8 cellular contexts compared by ENCODE assay signal in the genomic region with DNA sequence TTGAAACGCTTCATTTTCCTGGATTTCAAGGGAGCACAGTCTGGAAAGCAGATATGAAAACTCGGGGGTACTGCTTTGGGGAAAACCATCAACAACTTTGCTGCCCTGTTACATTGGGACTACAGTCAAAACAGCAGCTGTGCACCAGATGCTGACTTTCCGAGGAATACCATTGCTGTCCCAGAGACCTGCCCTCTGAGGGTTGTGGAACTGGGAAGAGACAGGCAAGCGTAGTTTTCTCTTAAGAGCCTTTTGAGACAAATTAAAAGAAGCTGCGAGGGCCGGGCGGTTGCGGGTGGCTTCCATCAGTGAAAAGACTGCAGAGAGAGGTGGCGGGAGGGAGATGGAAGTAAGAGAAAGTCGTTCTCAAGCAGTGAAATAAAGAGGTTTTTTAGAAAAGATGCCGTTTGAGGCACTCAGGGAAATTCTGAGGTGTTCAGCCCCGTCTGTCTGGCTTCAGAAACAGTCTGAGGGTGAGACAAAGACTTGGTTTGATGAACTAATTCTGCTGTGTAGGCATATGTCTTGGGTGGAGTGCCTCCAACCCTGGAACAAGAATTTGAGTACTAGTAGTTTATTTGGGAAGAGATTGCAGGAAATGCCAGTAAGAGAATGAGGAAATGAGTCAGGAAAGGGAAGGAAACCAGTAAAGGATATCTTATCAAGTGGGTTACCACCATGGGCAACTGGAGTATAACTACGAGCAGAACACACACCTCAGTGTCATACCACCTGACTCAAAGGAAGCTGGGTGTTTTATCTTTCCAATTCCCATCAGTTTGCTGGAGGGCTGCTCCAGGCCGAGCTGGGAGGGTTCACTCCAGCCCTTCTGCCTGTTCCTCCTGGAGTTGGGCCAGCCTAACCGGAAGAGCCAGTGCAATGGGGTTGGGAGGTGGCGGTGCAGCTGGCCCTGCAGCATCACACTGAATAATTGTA.
DNase-seq lines count a peak whose midpoint lies in the region; ATAC-seq, FAIRE-seq and TF ChIP-seq lines count a peak whose summit lies in the region.

No MANE protein-coding gene starts in this region.

- H3F3A ChIP-seq in SK-N-SH (replicated peaks; ENCODE audit: insufficient read depth), result peaks cover 15% of the 10 kb centered on the region

- H3K4me1 Mint-ChIP-seq in CD4-positive, CD25-positive, alpha-beta regulatory T cell, result peaks cover 22 to 90% (median 59%) of the 10 kb centered on the region in 4 donors
- peaks cover 45% of the 10 kb centered on the region for H3K4me1 Mint-ChIP-seq in osteocyte (ENCODE audit: unreplicated experiment)

- H3K27me3 Mint-ChIP-seq in CD4-positive, CD25-positive, alpha-beta regulatory T cell, result no peaks in the 10 kb centered on the region
- no peaks in the 10 kb centered on the region for H3K27me3 Mint-ChIP-seq in osteocyte (ENCODE audit: unreplicated experiment)

- H3K9ac ChIP-seq in SK-N-SH, result 0 out of 2 replicates have a peak overlapping the region, but pooled peaks have one; percentile 28

- no peak for TF ChIP-seq CTCF in SK-N-SH (IDR thresholded peaks at IDR 0.05)
- TF ChIP-seq CTCF in fibroblast of mammary gland (conservative IDR thresholded peaks at IDR 0.05; ENCODE audit: control insufficient read depth, insufficient read depth, low read depth, low read length), result no peak
- TF ChIP-seq CTCF in osteocyte (IDR thresholded peaks at IDR 0.05), result no peak
- no peak for TF ChIP-seq CTCF in GM13976 (IDR thresholded peaks at IDR 0.05; ENCODE audit: borderline replicate concordance, control extremely low read depth, extremely low read depth, insufficient read depth, missing control alignments)

- in situ Hi-C loops in GM13976 (cut with MboI; ENCODE audit: low sequenced_read_pairs, unreplicated experiment), result loop anchor here (25.0 kb wide), 1 partner anchor 469 kb away; no protein-coding TSS in a partner anchor

- ATAC-seq in CD4-positive, CD25-positive, alpha-beta regulatory T cell (ENCODE audit: low read depth in 2 of 2), result no peak

- no peak overlapping the region for H2AFZ ChIP-seq in SK-N-SH (ENCODE audit: low read depth)

- peaks cover 74% of the 10 kb centered on the region for H3K79me2 ChIP-seq in SK-N-SH (ENCODE audit: insufficient read depth)

- POLR2A ChIA-PET in SK-N-SH (lab: Yijun Ruan, JAX), result no interaction called here

- no peaks in the 10 kb centered on the region for H4K20me1 ChIP-seq in SK-N-SH (ENCODE audit: insufficient read depth)

- H3K9me3 Mint-ChIP-seq in CD4-positive, CD25-positive, alpha-beta regulatory T cell, result peaks cover 0 to 4% (median 0%) of the 10 kb centered on the region in 7 donors
- H3K9me3 Mint-ChIP-seq in osteocyte (ENCODE audit: unreplicated experiment), result no peaks in the 10 kb centered on the region

- H3K27ac Mint-ChIP-seq in CD4-positive, CD25-positive, alpha-beta regulatory T cell, result peak overlapping the region; percentile 60 to 86 (median 76)
- peak overlapping the region; percentile 89 for H3K27ac Mint-ChIP-seq in osteocyte (ENCODE audit: unreplicated experiment)

- H3K27ac ChIP-seq in CD4-positive, CD25-positive, alpha-beta regulatory T cell (ENCODE audit: insufficient read depth, low read length, poor library complexity, severe bottlenecking), result no peak overlapping the region
- peak overlapping the region; percentile 68 to 91 for H3K27ac ChIP-seq in SK-N-SH (ENCODE audit: low read depth in 2 of 2, low read length in 1 of 2)

- CTCF ChIA-PET in SK-N-SH (lab: Yijun Ruan, JAX), result interaction anchor here (0.7 to 1.8 kb wide), 7 partner anchors 11 to 1765 kb away, joined by 3 to 4 read pairs (median 3); no protein-coding TSS in a partner anchor

- 41% methylated on average over 14 of the region's 16 CpGs for WGBS in SK-N-SH (ENCODE audit: low lambda C conversion rate)

- no peak for DNase-seq in CD4-positive, CD25-positive, alpha-beta regulatory T cell
- DNase-seq in SK-N-SH (peak; percentile 65), fibroblast of mammary gland (ENCODE audit: low read depth) (peak; percentile 75), osteocyte (ENCODE audit: extremely low spot score, unreplicated experiment) (no peak), foreskin melanocyte (no peak), GM13976 (ENCODE audit: low spot score) (no peak), RCC 7860 (ENCODE audit: low spot score) (no peak)
- no peak for DNase-seq in stimulated activated naive CD4-positive, alpha-beta T cell treated with Interleukin-2 at 50 U/mL for 16 hours (lab: John Stamatoyannopoulos, UW)

- H3K4me3 Mint-ChIP-seq in CD4-positive, CD25-positive, alpha-beta regulatory T cell, result peak overlapping the region in 2 of 4 donors; percentile 37 to 72
- H3K4me3 Mint-ChIP-seq in osteocyte (ENCODE audit: unreplicated experiment), result peak overlapping the region; percentile 39

- no peak overlapping the region for H3K4me3 ChIP-seq in CD4-positive, CD25-positive, alpha-beta regulatory T cell (ENCODE audit: low read depth, low read length)
- H3K4me3 ChIP-seq in SK-N-SH (ENCODE audit: low read depth in 2 of 2, low read length in 1 of 2) (no peak overlapping the region), fibroblast of mammary gland (ENCODE audit: control insufficient read depth, low read depth, low read length) (no peak overlapping the region)

- 0 out of 2 replicates have a peak, but pooled peaks have one; percentile 7 for TF ChIP-seq RAD21 in SK-N-SH (IDR thresholded peaks at IDR 0.05; ENCODE audit: low read length)

- H3K4me1 ChIP-seq in CD4-positive, CD25-positive, alpha-beta regulatory T cell (ENCODE audit: control insufficient read depth, insufficient read depth, low read length, poor library complexity, severe bottlenecking), result peaks cover 27% of the 10 kb centered on the region
- peaks cover 19 to 46% of the 10 kb centered on the region in 2 experiments; a peak in 3 of 4 replicates for H3K4me1 ChIP-seq in SK-N-SH (ENCODE audit: control insufficient read depth in 1 of 2, insufficient read depth in 2 of 2, low read depth in 1 of 2, low read length in 1 of 2)

- peaks cover 52% of the 10 kb centered on the region for H3K36me3 ChIP-seq in CD4-positive, CD25-positive, alpha-beta regulatory T cell (ENCODE audit: control insufficient read depth, insufficient read depth, low read length)
- H3K36me3 ChIP-seq in SK-N-SH (replicated peaks in 1 of 2; ENCODE audit: control insufficient read depth in 1 of 2, insufficient read depth in 2 of 2, low read length in 1 of 2), result peaks cover 17 to 51% of the 10 kb centered on the region in 2 experiments

- no peaks in the 10 kb centered on the region for H3K9me2 ChIP-seq in SK-N-SH

- peak; percentile 37 to 63; a peak in 2 of 4 replicates for TF ChIP-seq EP300 in SK-N-SH (IDR thresholded peaks at IDR 0.05; ENCODE audit: borderline replicate concordance in 1 of 2, low read depth in 1 of 2, low read length in 1 of 2)

- no peaks in the 10 kb centered on the region for H3K9me3 ChIP-seq in CD4-positive, CD25-positive, alpha-beta regulatory T cell (ENCODE audit: control insufficient read depth in 2 of 2, low read length in 2 of 2)
- H3K9me3 ChIP-seq in SK-N-SH, result no peaks in the 10 kb centered on the region

- H3K36me3 Mint-ChIP-seq in CD4-positive, CD25-positive, alpha-beta regulatory T cell, result peaks cover 66% of the 10 kb centered on the region
- peaks cover 52% of the 10 kb centered on the region for H3K36me3 Mint-ChIP-seq in osteocyte (ENCODE audit: unreplicated experiment)

- peak overlapping the region; percentile 62 for H3K4me2 ChIP-seq in SK-N-SH

- no peaks in the 10 kb centered on the region for H3K27me3 ChIP-seq in CD4-positive, CD25-positive, alpha-beta regulatory T cell (ENCODE audit: control insufficient read depth, insufficient read depth, low read length)
- no peaks in the 10 kb centered on the region for H3K27me3 ChIP-seq in SK-N-SH (ENCODE audit: insufficient read depth)

- FAIRE-seq in RCC 7860 (lab: Jason Lieb, UNC), result no peak

TF ChIP-seq in SK-N-SH, 30 proteins besides CTCF, POLR2A, EP300 and RAD21 (continues in another document):
- TF ChIP-seq, protein P1, sequence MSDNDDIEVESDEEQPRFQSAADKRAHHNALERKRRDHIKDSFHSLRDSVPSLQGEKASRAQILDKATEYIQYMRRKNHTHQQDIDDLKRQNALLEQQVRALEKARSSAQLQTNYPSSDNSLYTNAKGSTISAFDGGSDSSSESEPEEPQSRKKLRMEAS (IDR thresholded peaks at IDR 0.05; ENCODE audit: low read depth), result peak; percentile 30; the same call in 1 of the 2 replicates
- TF ChIP-seq NFIC (IDR thresholded peaks at IDR 0.05; ENCODE audit: borderline replicate concordance), result 0 out of 2 replicates have a peak, but pooled peaks have one; percentile 23
- TF ChIP-seq GATA2 (CRISPR knock-in tag; IDR thresholded peaks at IDR 0.05), result peak; percentile 22; the same call in 1 of the 2 replicates
- no peak for TF ChIP-seq JUND (IDR thresholded peaks at IDR 0.05)
- TF ChIP-seq TAF1 (IDR thresholded peaks at IDR 0.05; ENCODE audit: borderline replicate concordance, low read depth, low read length), result no peak
- TF ChIP-seq, protein P2, sequence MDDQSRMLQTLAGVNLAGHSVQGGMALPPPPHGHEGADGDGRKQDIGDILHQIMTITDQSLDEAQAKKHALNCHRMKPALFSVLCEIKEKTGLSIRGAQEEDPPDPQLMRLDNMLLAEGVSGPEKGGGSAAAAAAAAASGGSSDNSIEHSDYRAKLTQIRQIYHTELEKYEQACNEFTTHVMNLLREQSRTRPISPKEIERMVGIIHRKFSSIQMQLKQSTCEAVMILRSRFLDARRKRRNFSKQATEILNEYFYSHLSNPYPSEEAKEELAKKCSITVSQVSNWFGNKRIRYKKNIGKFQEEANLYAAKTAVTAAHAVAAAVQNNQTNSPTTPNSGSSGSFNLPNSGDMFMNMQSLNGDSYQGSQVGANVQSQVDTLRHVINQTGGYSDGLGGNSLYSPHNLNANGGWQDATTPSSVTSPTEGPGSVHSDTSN (IDR thresholded peaks at IDR 0.05), result no peak
- no peak; the same call in 1 of the 2 replicates for TF ChIP-seq RCOR1 (IDR thresholded peaks at IDR 0.05; ENCODE audit: low read length)
- no peak for TF ChIP-seq SMC3 (IDR thresholded peaks at IDR 0.05; ENCODE audit: low read depth, low read length)
- TF ChIP-seq RFX5 (IDR thresholded peaks at IDR 0.05; ENCODE audit: low read length), result no peak
- no peak for TF ChIP-seq POLR2AphosphoS5 (IDR thresholded peaks at IDR 0.05; ENCODE audit: low read depth, low read length)
- TF ChIP-seq FOSL2 (IDR thresholded peaks at IDR 0.05; ENCODE audit: borderline replicate concordance, low read depth), result no peak
- no peak for TF ChIP-seq TEAD4 (IDR thresholded peaks at IDR 0.05; ENCODE audit: borderline replicate concordance, insufficient read depth)
- TF ChIP-seq NRF1 (IDR thresholded peaks at IDR 0.05; ENCODE audit: low read depth, low read length), result no peak
- peak; percentile 77 for TF ChIP-seq TCF12 (IDR thresholded peaks at IDR 0.05)
- TF ChIP-seq ELF1 (IDR thresholded peaks at IDR 0.05), result peak; percentile 43; the same call in 1 of the 2 replicates

Comparison
In these comparisons a context has a peak if more than half of its experiments do, and no peak if none do; other contexts are left out.
1. DNase-seq: peak in SK-N-SH (single experiment) and fibroblast of mammary gland (single experiment); none in CD4-positive, CD25-positive, alpha-beta regulatory T cell (0 of 3), osteocyte (single experiment), foreskin melanocyte (single experiment), GM13976 (single experiment), stimulated activated naive CD4-positive, alpha-beta T cell treated with Interleukin-2 at 50 U/mL for 16 hours (single experiment) and RCC 7860 (single experiment).